ENCODE assay signal across 8 cellular contexts in the genomic region with DNA sequence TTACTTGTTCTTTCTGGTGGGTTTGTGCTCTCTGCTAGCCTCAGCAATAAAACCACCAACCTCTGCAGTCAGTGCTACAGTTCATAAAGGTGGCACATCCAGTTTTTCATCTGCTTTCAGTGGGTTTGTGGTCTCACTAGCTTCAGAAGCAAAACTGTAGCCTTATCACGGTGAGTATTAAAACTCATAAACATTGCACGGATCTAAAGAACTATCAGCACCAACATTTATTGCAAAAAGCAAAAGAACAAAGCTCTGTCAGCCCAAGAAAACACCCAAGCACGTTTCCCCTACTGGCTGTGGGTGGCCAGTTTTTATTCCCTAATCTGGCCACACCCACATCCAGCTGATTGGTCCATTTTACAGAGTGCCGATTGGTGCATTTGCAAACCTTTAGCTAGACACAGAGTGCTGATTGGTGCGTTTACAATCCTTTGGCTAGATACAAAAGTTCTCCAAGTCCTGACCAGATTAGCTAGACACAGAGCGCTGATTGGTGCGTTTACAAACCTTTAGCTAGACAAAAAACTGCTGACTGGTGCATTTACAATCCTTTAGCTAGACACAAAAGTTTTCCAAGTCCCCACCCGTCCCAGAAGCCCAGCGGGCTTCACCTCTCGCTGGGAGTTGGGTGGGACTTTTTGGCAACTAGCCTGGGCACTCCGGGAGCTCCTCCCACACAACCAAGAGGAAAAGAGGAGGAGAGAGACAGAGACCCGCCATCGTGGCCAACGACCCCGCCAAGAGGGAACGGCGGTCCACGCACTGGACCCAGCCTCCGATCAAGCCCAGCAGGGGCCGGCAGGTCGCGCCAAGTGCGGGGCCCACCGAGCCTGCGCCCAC.
A peak's percentile ranks its signal among the peaks of the same experiment; 100 is the strongest.
DNase-seq lines count a peak whose midpoint lies in the region; TF ChIP-seq lines count a peak whose summit lies in the region.

No MANE protein-coding gene starts in this region.

- DNase-seq in GM12864 (ENCODE audit: low read depth) (no peak), SW 1271 (lab: John Stamatoyannopoulos, UW) (peak; percentile 44 to 79), coronary artery (ENCODE audit: low spot score) (no peak), nephron progenitor cell (no peak), NCI-H226 (no peak), NOMO-1 treated with DMSO at 0.1 percent for 48 hours (lab: John Stamatoyannopoulos, UW; ENCODE audit: unreplicated experiment) (no peak), HuH-7 (ENCODE audit: low spot score) (no peak), COLO668 (lab: John Stamatoyannopoulos, UW; ENCODE audit: unreplicated experiment) (no peak)

- TF ChIP-seq CTCF in GM12864 (IDR thresholded peaks at IDR 0.05; ENCODE audit: low read depth, low read length, missing control alignments) (no peak), coronary artery (IDR thresholded peaks at IDR 0.05) (no peak), nephron progenitor cell (IDR thresholded peaks at IDR 0.05) (no peak)

- H3K4me3 Mint-ChIP-seq in nephron progenitor cell: no peak overlapping the region

- H3K27ac Mint-ChIP-seq in nephron progenitor cell: peak overlapping the region; percentile 25

- H3K36me3 Mint-ChIP-seq in nephron progenitor cell (ENCODE audit: low read depth): peaks cover 4% of the 10 kb centered on the region

- H3K4me3 ChIP-seq in GM12864 (ENCODE audit: low read depth, low read length) (peak overlapping the region; percentile 69), coronary artery (peak overlapping the region; percentile 71)

- H3K9me3 Mint-ChIP-seq in nephron progenitor cell: peaks cover 15% of the 10 kb centered on the region

- H3K27me3 Mint-ChIP-seq in nephron progenitor cell (ENCODE audit: low read depth, poor library complexity): no peaks in the 10 kb centered on the region

- H3K4me1 Mint-ChIP-seq in nephron progenitor cell: peaks cover 32% of the 10 kb centered on the region

- peak overlapping the region; percentile 72 to 85 for H3K27ac ChIP-seq in coronary artery

Comparison
In these comparisons a context has a peak if more than half of its experiments do, and no peak if none do; other contexts are left out.
1. DNase-seq: peak in SW 1271 (2 of 2); none in GM12864 (single experiment), coronary artery (single experiment), nephron progenitor cell (single experiment), NCI-H226 (single experiment), NOMO-1 treated with DMSO at 0.1 percent for 48 hours (single experiment), HuH-7 (single experiment) and COLO668 (single experiment).